In the genomic region with DNA sequence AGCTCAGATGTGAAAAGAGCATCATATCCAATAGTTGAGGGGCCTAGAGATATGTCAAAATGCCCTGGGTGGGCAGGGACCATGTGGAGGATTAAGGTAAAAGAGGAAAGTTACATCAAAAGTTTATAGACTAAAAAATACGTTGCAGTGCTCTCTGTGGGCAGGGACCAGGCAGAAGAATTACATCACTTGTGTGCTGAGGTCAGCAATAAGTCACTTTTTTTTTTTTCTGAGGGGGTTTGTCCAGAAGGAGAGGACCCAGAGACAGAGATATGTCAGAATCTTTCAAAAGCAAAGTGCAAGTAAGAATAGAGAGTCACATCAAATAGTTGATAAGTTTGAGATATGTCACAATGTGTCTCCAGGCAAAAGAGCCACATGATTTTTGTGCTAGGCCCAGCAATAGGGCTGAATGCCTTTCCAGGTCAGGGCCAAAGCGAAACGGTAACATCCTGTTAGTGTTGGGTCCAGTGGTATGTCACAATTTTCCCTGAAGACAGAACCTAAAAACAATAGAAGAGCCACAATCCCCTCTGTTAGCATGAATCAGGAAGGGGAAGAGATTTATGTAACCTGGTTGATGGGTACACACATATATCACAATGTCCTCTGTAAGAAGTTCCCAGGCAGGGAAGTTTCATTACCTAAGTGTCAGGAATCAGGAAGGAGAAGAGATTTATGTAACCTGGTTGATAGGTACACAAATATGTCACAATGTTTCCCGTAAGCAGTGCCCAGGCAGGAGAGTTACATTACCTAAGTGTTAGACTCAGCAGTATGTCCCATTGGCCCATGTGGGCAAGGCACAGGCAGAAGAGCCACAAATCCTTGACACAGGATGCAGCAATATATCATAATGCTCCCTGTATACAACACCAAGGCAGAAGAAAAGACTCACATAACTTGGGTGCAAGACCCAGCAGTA, we compare ENCODE assay signal across 25 cellular contexts.
"Had no signal": no experiment of that assay in that cellular context is flagged by ENCODE, and none has a peak within 500 bp of the region (broad histone marks: within the 10 kb centered on the region; RNA-seq: fewer than 3 reads in every experiment).

No MANE protein-coding gene starts in this region.

- H3K9me3 ChIP-seq: gastroesophageal sphincter, vagina had no signal

- H3K27ac ChIP-seq: gastroesophageal sphincter, hepatocyte, vagina had no signal

- H2AFZ ChIP-seq: hepatocyte had no signal

- DNase-seq: activated CD4-positive, alpha-beta memory T cell treated with anti-CD3 and anti-CD28 coated beads for 36 hours; activated CD4-positive, alpha-beta T cell treated with anti-CD3 and anti-CD28 coated beads, Interleukin-2, amount 10 ng/mL, durations not matched to agents 24 days and 14 days; activated CD4-positive, CD25-positive, alpha-beta regulatory T cell treated with anti-CD3 and anti-CD28 coated beads, Interleukin-2, amount 50 U/mL, for 72 hours; activated CD8-positive, alpha-beta memory T cell treated with anti-CD3 and anti-CD28 coated beads, Interleukin-2, amount 50 U/mL, for 4 hours; activated gamma-delta T cell treated with Interleukin-2 at 50 U/mL for 16 hours; activated naive CD4-positive, alpha-beta T cell treated with anti-CD3 and anti-CD28 coated beads, Interleukin-2, amount 50 U/mL, for 16 hours; activated T-cell treated with anti-CD3 and anti-CD28 coated beads, Interleukin-2, amount 50 U/mL, for 24 hours; amniotic stem cell; central memory CD4-positive, alpha-beta T cell; endodermal cell; immature natural killer cell; kidney; left colon; mesenchymal stem cell; naive thymus-derived CD8-positive, alpha-beta T cell; right cardiac atrium; spleen; stimulated activated naive CD8-positive, alpha-beta T cell treated with anti-CD3 and anti-CD28 coated beads, Interleukin-15, Interleukin-2, amounts not matched to agents 100 U/mL and 50 U/mL, for 24 hours; T-helper 17 cell; T1000 had no signal

- H3K4me1 Mint-ChIP-seq: activated CD4-positive, alpha-beta T cell treated with anti-CD3 and anti-CD28 coated beads, Interleukin-2, amount 10 ng/mL, durations not matched to agents 24 days and 14 days; endodermal cell; immature natural killer cell; neural crest cell had no signal

- H3K4me1 ChIP-seq: gastroesophageal sphincter, spleen, vagina had no signal

- FAIRE-seq: kidney had no signal

- H3K36me3 ChIP-seq: gastroesophageal sphincter, spleen, vagina had no signal

- H3K27me3 Mint-ChIP-seq: activated CD4-positive, alpha-beta memory T cell treated with anti-CD3 and anti-CD28 coated beads for 36 hours; activated CD4-positive, alpha-beta T cell treated with anti-CD3 and anti-CD28 coated beads, Interleukin-2, amount 10 ng/mL, durations not matched to agents 24 days and 14 days; activated T-cell treated with anti-CD3 and anti-CD28 coated beads, Interleukin-2, amount 50 U/mL, for 24 hours; naive thymus-derived CD8-positive, alpha-beta T cell; T-helper 17 cell; type B pancreatic cell had no signal

- H3K27me3 ChIP-seq: gastroesophageal sphincter, hepatocyte, spleen, vagina had no signal

- H3K4me2 ChIP-seq: hepatocyte had no signal

- H3K4me3 ChIP-seq: gastroesophageal sphincter, hepatocyte, spleen, vagina had no signal

- H3K27ac Mint-ChIP-seq: activated CD4-positive, alpha-beta memory T cell treated with anti-CD3 and anti-CD28 coated beads for 36 hours; activated CD4-positive, alpha-beta T cell treated with anti-CD3 and anti-CD28 coated beads, Interleukin-2, amount 10 ng/mL, durations not matched to agents 24 days and 14 days; activated T-cell treated with anti-CD3 and anti-CD28 coated beads, Interleukin-2, amount 50 U/mL, for 24 hours; endodermal cell; T-helper 17 cell; type B pancreatic cell had no signal

- ATAC-seq: gastroesophageal sphincter; left colon; naive thymus-derived CD8-positive, alpha-beta T cell; right cardiac atrium; T-helper 17 cell had no signal

- H3K79me2 ChIP-seq: hepatocyte had no signal

- H3K36me3 Mint-ChIP-seq: activated CD4-positive, alpha-beta memory T cell treated with anti-CD3 and anti-CD28 coated beads for 36 hours; immature natural killer cell; naive thymus-derived CD8-positive, alpha-beta T cell; type B pancreatic cell had no signal

- H3K4me3 Mint-ChIP-seq: activated CD4-positive, alpha-beta memory T cell treated with anti-CD3 and anti-CD28 coated beads for 36 hours; activated CD4-positive, alpha-beta T cell treated with anti-CD3 and anti-CD28 coated beads, Interleukin-2, amount 10 ng/mL, durations not matched to agents 24 days and 14 days; activated T-cell treated with anti-CD3 and anti-CD28 coated beads, Interleukin-2, amount 50 U/mL, for 24 hours; endodermal cell; immature natural killer cell; naive thymus-derived CD8-positive, alpha-beta T cell; neural crest cell; T-helper 17 cell; type B pancreatic cell had no signal

- H3K9me3 Mint-ChIP-seq: activated CD4-positive, alpha-beta memory T cell treated with anti-CD3 and anti-CD28 coated beads for 36 hours; activated T-cell treated with anti-CD3 and anti-CD28 coated beads, Interleukin-2, amount 50 U/mL, for 24 hours; endodermal cell; immature natural killer cell; naive thymus-derived CD8-positive, alpha-beta T cell had no signal
